In genomic region chr7:45027774-45028114, GRCh38 we compare ENCODE assay signal across 10 cellular contexts. TPM values are rescaled to one million over a fixed set of nuclear protein-coding genes. Genes with fewer than 3 reads are reported as not detected.
A peak's percentile ranks its signal among the peaks of the same experiment; 100 is the strongest.
DNase-seq lines count a peak whose midpoint lies in the region; ATAC-seq, FAIRE-seq and TF ChIP-seq lines count a peak whose summit lies in the region.
"Had no signal": no experiment of that assay in that cellular context is flagged by ENCODE, and none has a peak within 500 bp of the region (broad histone marks: within the 10 kb centered on the region; RNA-seq: fewer than 3 reads in every experiment).

No MANE protein-coding gene starts in this region.

- peak in 1 of 4 donors; percentile 21 for ATAC-seq in heart left ventricle
- ATAC-seq in left ventricle myocardium superior = no peak

- H3K36me3 ChIP-seq in heart left ventricle (peaks cover 0 to 28% (median 12%) of the 10 kb centered on the region in 9 donors), OCI-LY1 (ENCODE audit: insufficient read depth, low read length) (peaks cover 64% of the 10 kb centered on the region), esophagus squamous epithelium (peaks cover 0 to 22% (median 0%) of the 10 kb centered on the region in 3 donors), urinary bladder (ENCODE audit: insufficient read depth) (no peaks in the 10 kb centered on the region)

- intact Hi-C loops in heart left ventricle (cut with DNase I) (no loop called here), left ventricle myocardium superior (cut with micrococcal nuclease) (no loop called here), esophagus squamous epithelium (cut with DNase I) (no loop called here)

- no peaks in the 10 kb centered on the region for H3K9me2 ChIP-seq in OCI-LY1 (ENCODE audit: low read depth, low read length)

- H3F3A ChIP-seq in OCI-LY1 (ENCODE audit: insufficient read depth, low read length) = peaks cover 18% of the 10 kb centered on the region

- TF ChIP-seq POLR2A in heart left ventricle (IDR thresholded peaks at IDR 0.05) (no peak), esophagus squamous epithelium (IDR thresholded peaks at IDR 0.05) (no peak)

- peak overlapping the region in 4 of 12 donors; percentile 24 to 92 (median 42) for H3K27ac ChIP-seq in heart left ventricle
- peak overlapping the region; percentile 98 for H3K27ac ChIP-seq in OCI-LY1 (ENCODE audit: low read depth, low read length, poor library complexity, severe bottlenecking)
- H3K27ac ChIP-seq in esophagus squamous epithelium = peak overlapping the region; percentile 39 to 73 (median 52)
- H3K27ac ChIP-seq in urinary bladder (ENCODE audit: low read depth) = peak overlapping the region; percentile 35
- H3K27ac ChIP-seq: VCaP had no signal

- DNase-seq in heart left ventricle (no peak), left ventricle myocardium superior (no peak), esophagus squamous epithelium (lab: John Stamatoyannopoulos, UW) (no peak), RCC 7860 (ENCODE audit: low spot score) (no peak), NCI-H2171 (lab: John Stamatoyannopoulos, UW) (no peak), HPDE6-E6E7 (ENCODE audit: extremely low spot score) (no peak)
- DNase-seq: left lung had no signal

- H3K4me3 ChIP-seq in heart left ventricle (peak overlapping the region in 8 of 12 donors; percentile 9 to 62 (median 35)), OCI-LY1 (ENCODE audit: low read depth, low read length, poor library complexity, severe bottlenecking) (peak overlapping the region; percentile 83), esophagus squamous epithelium (peak overlapping the region; percentile 5 to 57 (median 34)), urinary bladder (ENCODE audit: low read depth, low read length) (peak overlapping the region; percentile 25)

- no peaks in the 10 kb centered on the region for H3K27me3 ChIP-seq in heart left ventricle
- H3K27me3 ChIP-seq in OCI-LY1 (ENCODE audit: insufficient read depth, low read length) = no peaks in the 10 kb centered on the region
- H3K27me3 ChIP-seq in esophagus squamous epithelium = no peaks in the 10 kb centered on the region
- H3K27me3 ChIP-seq: left lung had no signal

- H3K9me3 ChIP-seq in heart left ventricle (peaks cover 0 to 10% (median 0%) of the 10 kb centered on the region in 12 donors), OCI-LY1 (ENCODE audit: low read length) (peaks cover 3% of the 10 kb centered on the region; the same call in 1 of the 2 replicates), esophagus squamous epithelium (no peaks in the 10 kb centered on the region)
- H3K9me3 ChIP-seq: left lung had no signal

- WGBS in heart left ventricle, 4 donors = 77 to 97% (median 93%) methylated on average over 4 of the region's 4 CpGs
- WGBS in esophagus squamous epithelium, 2 donors = 44 to 61% methylated on average over 1 to 3 of the region's 4 CpGs
- 86% methylated on average over 4 of the region's 4 CpGs for WGBS in urinary bladder

- TF ChIP-seq CTCF in heart left ventricle (IDR thresholded peaks at IDR 0.05) (no peak), OCI-LY1 (IDR thresholded peaks at IDR 0.05; ENCODE audit: low read length) (no peak), esophagus squamous epithelium (IDR thresholded peaks at IDR 0.05) (no peak)

- no peak overlapping the region for H2AFZ ChIP-seq in OCI-LY1 (ENCODE audit: low read length)

- H3K9ac ChIP-seq in OCI-LY1 (ENCODE audit: low read length) = peak overlapping the region; percentile 95

- peak overlapping the region; percentile 96 for H3K4me2 ChIP-seq in OCI-LY1 (ENCODE audit: low read length)

- H3K79me2 ChIP-seq in OCI-LY1 (ENCODE audit: insufficient read depth, low read length) = peaks cover 91% of the 10 kb centered on the region

- FAIRE-seq in RCC 7860 (lab: Jason Lieb, UNC) = no peak

- H3K4me1 ChIP-seq in heart left ventricle (peaks cover 0 to 54% (median 0%) of the 10 kb centered on the region in 12 donors), OCI-LY1 (ENCODE audit: insufficient read depth, low read length, severe bottlenecking) (peaks cover 90% of the 10 kb centered on the region), esophagus squamous epithelium (peaks cover 0 to 63% (median 37%) of the 10 kb centered on the region in 3 donors), urinary bladder (ENCODE audit: insufficient read depth) (no peaks in the 10 kb centered on the region)

- no peaks in the 10 kb centered on the region for H4K20me1 ChIP-seq in OCI-LY1 (ENCODE audit: insufficient read depth, low read length)

RNA-seq across cellular contexts. Expression of gene CCM2, which starts 27.7 kb away (rescaled TPM):
- total RNA-seq in heart left ventricle (10 to 100 TPM; 24.7 to 53.1 (median 27.8) TPM), left ventricle myocardium superior (36.7 TPM), esophagus squamous epithelium (10 to 100 TPM; 20.0 to 36.3 (median 24.9) TPM), urinary bladder (19.5 TPM)
- polyA plus RNA-seq in heart left ventricle (10 to 100 TPM; 36.0 to 68.2 TPM), urinary bladder (42.0 TPM)

RNA-seq across cellular contexts. Expression of gene MYO1G, which starts 48.9 kb away (rescaled TPM):
- total RNA-seq in heart left ventricle = 10 to 100 TPM in 1 of 9 donors, 1 to 10 TPM in 3, under 1 TPM in 5; 0.13 to 19.0 (median 0.79) TPM
- polyA plus RNA-seq in heart left ventricle = 1 to 10 TPM in 1 of 2 donors, under 1 TPM in 1; 0.65 to 1.4 TPM
- 1.3 TPM for total RNA-seq in left ventricle myocardium superior
- 1 to 10 TPM; 1.3 to 5.0 (median 2.6) TPM for total RNA-seq in esophagus squamous epithelium
- total RNA-seq in urinary bladder = 1.8 TPM
- 3.6 TPM for polyA plus RNA-seq in urinary bladder

Comparison
In these comparisons a context has a peak if more than half of its experiments do, and no peak if none do; other contexts are left out.
1. H3K4me3 ChIP-seq: peak in every context shown above with its lines; median percentile 83 in OCI-LY1; 35 in heart left ventricle; 34 in esophagus squamous epithelium; 25 in urinary bladder.